ENCODE assay signal across 8 cellular contexts in genomic region chr3:72887723-72888545, GRCh38. TPM values are rescaled to one million over a fixed set of nuclear protein-coding genes. Genes with fewer than 3 reads are reported as not detected.
DNase-seq lines count a peak whose midpoint lies in the region; ATAC-seq, FAIRE-seq and TF ChIP-seq lines count a peak whose summit lies in the region.

A gene with protein sequence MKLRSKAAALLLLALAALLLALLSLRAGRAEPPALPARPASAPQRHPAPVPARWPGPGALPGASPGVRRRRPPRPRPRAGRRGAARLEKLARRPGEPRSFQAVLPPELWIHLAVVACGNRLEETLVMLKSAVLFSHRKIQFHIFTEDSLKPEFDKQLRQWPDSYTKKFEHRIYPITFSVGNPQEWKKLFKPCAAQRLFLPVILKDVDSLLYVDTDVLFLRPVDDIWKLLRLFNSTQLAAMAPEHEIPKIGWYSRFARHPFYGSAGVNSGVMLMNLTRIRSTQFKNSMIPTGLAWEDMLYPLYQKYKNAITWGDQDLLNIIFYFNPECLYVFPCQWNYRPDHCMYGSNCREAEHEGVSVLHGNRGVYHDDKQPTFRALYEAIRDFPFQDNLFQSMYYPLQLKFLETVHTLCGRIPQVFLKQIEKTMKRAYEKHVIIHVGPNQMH (plus strand): TSS chr3:72888046. CDS start chr3:72888234, 188 bp downstream.

- peak within 1 kb of the TSS; percentile 20 for H3K27ac ChIP-seq in SJSA1
- peak within 1 kb of the TSS; percentile 52; the same call in 2 of the 3 replicates for H3K27ac ChIP-seq in K562 (ENCODE audit: extremely low read depth, low read depth, low read length)
- no peak within 1 kb of the TSS for H3K27ac ChIP-seq in iPS DF 6.9 (ENCODE audit: low read length)

- CTCF ChIA-PET in K562 (lab: Yijun Ruan, JAX; ENCODE audit: low intra/inter-chr PET ratio) = interaction anchor here (0.5 kb wide), 1 partner anchor 963 kb away, joined by 3 read pairs; no protein-coding TSS in a partner anchor

- H3K9me1 ChIP-seq in K562 (ENCODE audit: control insufficient read depth, insufficient read depth, low read length) = no peaks in the 10 kb centered on the region

- BruUV-seq in K562 (replicated peaks; lab: Mats Ljungman, UMichigan) = no TSS peak

- peak; percentile 75 for FAIRE-seq in K562 (lab: Jason Lieb, UNC)

- no peaks in the 10 kb centered on the region for H3K79me2 ChIP-seq in K562 (ENCODE audit: control insufficient read depth, insufficient read depth, low read length)

- H4K20me1 ChIP-seq in K562 (replicated peaks; ENCODE audit: control insufficient read depth, insufficient read depth, low read length) = no peaks in the 10 kb centered on the region

- intact Hi-C loops in K562 (cut with micrococcal nuclease) = loop anchor here (5.0 kb wide), 3 partner anchors 41 to 109 kb away; partner anchors contain the start of genes PPP4R2 and SHQ1

- peak within 1 kb of the TSS; percentile 99 for H2AFZ ChIP-seq in K562 (ENCODE audit: low read depth, low read length)

- POLR2A ChIA-PET in K562 (lab: Yijun Ruan, JAX) = interaction anchor here (0.6 to 3.0 kb wide), 3 partner anchors 10 to 40 kb away, joined by 3 to 13 read pairs (median 3); no protein-coding TSS in a partner anchor

- TF ChIP-seq CTCF in K562 (IDR thresholded peaks at IDR 0.05 in 2 of 3, conservative IDR thresholded peaks at IDR 0.05 in 1 of 3; ENCODE audit: insufficient read depth in 2 of 3, low read depth in 1 of 3, low read length in 3 of 3) = peak in 2 of 3 experiments; percentile 29 to 34; a peak in 2 of 6 replicates

- TF ChIP-seq EP300 in K562 (IDR thresholded peaks at IDR 0.05; ENCODE audit: low read length) = no peak

- no peak for TF ChIP-seq POLR2A in K562 (conservative IDR thresholded peaks at IDR 0.05)

- no peaks in the 10 kb centered on the region for H3K27me3 ChIP-seq in SJSA1 (replicated peaks)
- no peaks in the 10 kb centered on the region for H3K27me3 ChIP-seq in K562 (ENCODE audit: control insufficient read depth in 2 of 2, insufficient read depth in 2 of 2, low read length in 2 of 2)
- peaks cover 3% of the 10 kb centered on the region; the same call in 1 of the 2 replicates for H3K27me3 ChIP-seq in iPS DF 6.9 (ENCODE audit: control insufficient read depth, insufficient read depth, low read length)

- H3K4me1 ChIP-seq in SJSA1 (replicated peaks) (peaks cover 58% of the 10 kb centered on the region), K562 (replicated peaks in 1 of 2; ENCODE audit: control insufficient read depth in 2 of 2, insufficient read depth in 2 of 2, low read length in 2 of 2) (peaks cover 4 to 25% of the 10 kb centered on the region in 2 experiments; a peak in 3 of 5 replicates), iPS DF 6.9 (ENCODE audit: control insufficient read depth, insufficient read depth, low read length) (no peaks in the 10 kb centered on the region)

- ATAC-seq in GM19035 (IDR thresholded peaks at IDR 0.05; ENCODE audit: unreplicated experiment) (peak; percentile 79), K562 (peak; percentile 85)

- H3K36me3 ChIP-seq in SJSA1 (no peaks in the 10 kb centered on the region), K562 (ENCODE audit: control insufficient read depth, insufficient read depth, low read length) (no peaks in the 10 kb centered on the region), iPS DF 6.9 (ENCODE audit: control insufficient read depth, insufficient read depth, low read length) (no peaks in the 10 kb centered on the region)

- DNase-seq in AG08395 (ENCODE audit: low spot score) (peak; percentile 43), SJSA1 (ENCODE audit: low read depth in 1 of 2, low spot score in 2 of 2) (peak; percentile 50 to 76), K562 (ENCODE audit: extremely low read depth in 1 of 4, low spot score in 3 of 4) (peak; percentile 62 to 76 (median 64)), iPS DF 6.9 (ENCODE audit: low read depth, low spot score) (peak; percentile 29), retina (peak; percentile 83), NCI-H1436 treated with DMSO at 0.1 percent for 48 hours (lab: John Stamatoyannopoulos, UW) (no peak)
- peak; percentile 73 for DNase-seq in Jurkat, Clone E6-1 (ENCODE audit: low read depth, low spot score)

- WGBS in K562 (ENCODE audit: insufficient coverage, low coverage, missing lambda C conversion rate) = 0% methylated on average over 23 of the region's 96 CpGs
- WGBS in iPS DF 6.9 (ENCODE audit: insufficient coverage, insufficient read length) = no CpG with 5 or more reads among the region's 96 CpGs

- TF ChIP-seq RAD21 in K562 (CRISPR knock-in tag; conservative IDR thresholded peaks at IDR 0.05 in 1 of 2, IDR thresholded peaks at IDR 0.05 in 1 of 2) = peak in 1 of 2 experiments; percentile 14; a peak in 1 of 4 replicates

- H3K9me3 ChIP-seq in SJSA1 (replicated peaks) (no peaks in the 10 kb centered on the region), K562 (replicated peaks; ENCODE audit: control insufficient read depth, insufficient read depth, low read depth, low read length) (no peaks in the 10 kb centered on the region), iPS DF 6.9 (ENCODE audit: control insufficient read depth, insufficient read depth, low read length) (no peaks in the 10 kb centered on the region)

- H3K9ac ChIP-seq in K562 (ENCODE audit: insufficient read depth in 1 of 2, low read depth in 2 of 2, low read length in 2 of 2) = peak within 1 kb of the TSS; percentile 67 to 89

- peak within 1 kb of the TSS; percentile 67 for H3K4me3 ChIP-seq in Jurkat, Clone E6-1 (ENCODE audit: low read length)
- H3K4me3 ChIP-seq in SJSA1 (peak within 1 kb of the TSS; percentile 55), K562 (peak within 1 kb of the TSS; percentile 48), iPS DF 6.9 (ENCODE audit: low read length) (peak within 1 kb of the TSS; percentile 36; the same call in 1 of the 2 replicates)

- H3K4me2 ChIP-seq in K562 (ENCODE audit: insufficient read depth, low read length) = peak within 1 kb of the TSS; percentile 96

- in situ Hi-C loops in K562 (cut with MboI) = no loop called here

TF ChIP-seq in K562, 482 proteins besides CTCF, POLR2A, EP300 and RAD21 (continues in another document):
- TF ChIP-seq HDAC6 (IDR thresholded peaks at IDR 0.05; ENCODE audit: low read depth, low read length) = no peak
- no peak for TF ChIP-seq ZNF79 (CRISPR knock-in tag; IDR thresholded peaks at IDR 0.05; ENCODE audit: low read depth)
- TF ChIP-seq RBFOX2 (IDR thresholded peaks at IDR 0.05; ENCODE audit: low read depth, low read length) = 0 out of 2 replicates have a peak, but pooled peaks have one; percentile 24

RNA-seq across cellular contexts. Expression of the gene that starts here (rescaled TPM):
- polyA plus RNA-seq in Jurkat, Clone E6-1 (2012; ENCODE audit: insufficient read depth, insufficient read length) = 26.9 TPM
- 13.3 and 18.2 TPM in 2 replicates for total RNA-seq in SJSA1 (2014; rRNA removed; shearing (Covaris generic))
- total RNA-seq in K562 (2011; cell fraction: chromatin; rRNA removed; ENCODE audit: low replicate concordance) = 1.6 and 2.1 TPM in 2 replicates
- 0.92 and 1.0 TPM in 2 replicates for total RNA-seq in K562 (2011; cell fraction: nucleolus; rRNA removed)
- 2.0 and 4.3 TPM in 2 replicates for total RNA-seq in K562 (2011; cell fraction: nucleoplasm; rRNA removed)
- total RNA-seq in K562 (2014; rRNA removed) (3.1 and 4.8 TPM in 2 replicates), K562 (2014; rRNA removed; fragmentation: Illumina TruSeq; extraction: Trizol) (5.7 and 6.0 TPM in 2 replicates), K562 (2015; rRNA removed; fragmentation: Illumina TruSeq; extraction: Trizol) (4.1 and 4.9 TPM in 2 replicates), K562 (2021) (4.7 and 5.8 TPM in 2 replicates)
- polyA plus RNA-seq in K562 (2011; rRNA removed) (1.9 and 2.5 TPM in 2 replicates), K562 (2014; fragmentation: Illumina TruSeq; extraction: Trizol) (3.1 and 3.3 TPM in 2 replicates), K562 (2014; fragmentation: Nextera tagmentation; extraction: Ambion mirVana) (1 to 10 TPM in 1 of 2 experiments, under 1 TPM in 1; 0.71 to 1.4 TPM), K562 (2014; rRNA removed) (2.6 and 4.0 TPM in 2 replicates)
- polyA plus RNA-seq in K562 (2011; cell fraction: cytosol; rRNA removed) = 0.92 and 2.9 TPM in 2 replicates
- 0.74 and 1.7 TPM in 2 replicates for polyA plus RNA-seq in K562 (2011; cell fraction: nucleus; rRNA removed)
- 2.9 and 3.0 TPM in 2 replicates for polyA plus RNA-seq in K562 (2012)
- polyA minus RNA-seq in K562 (2011; rRNA and poly(A)+ RNA removed) = 1.5 and 3.4 TPM in 2 replicates
- 1.0 and 1.3 TPM in 2 replicates for polyA minus RNA-seq in K562 (2011; cell fraction: cytosol; rRNA and poly(A)+ RNA removed)
- polyA minus RNA-seq in K562 (2011; cell fraction: nucleus; rRNA and poly(A)+ RNA removed) = 0.54 and 1.7 TPM in 2 replicates
